Comparison of ENCODE assay signal across 14 cellular contexts in genomic region chr20:63734111-63734945, GRCh38. TPM values are rescaled to one million over a fixed set of nuclear protein-coding genes. Genes with fewer than 3 reads are reported as not detected.
A peak's percentile ranks its signal among the peaks of the same experiment; 100 is the strongest.
DNase-seq lines count a peak whose midpoint lies in the region; ATAC-seq and FAIRE-seq lines count a peak whose summit lies in the region.
"Had no signal": no experiment of that assay in that cellular context is flagged by ENCODE, and none has a peak within 500 bp of the region (broad histone marks: within the 10 kb centered on the region; RNA-seq: fewer than 3 reads in every experiment).

No MANE protein-coding gene starts in this region.

- H3K9me3 ChIP-seq in BLaER1, result no peaks in the 10 kb centered on the region
- H3K9me3 ChIP-seq in small intestine (ENCODE audit: control insufficient read depth, low read depth), result no peaks in the 10 kb centered on the region
- H3K9me3 ChIP-seq: prostate gland had no signal

- no peak overlapping the region for H3K4me3 ChIP-seq in BLaER1
- H3K4me3 ChIP-seq in small intestine (ENCODE audit: low read depth in 1 of 2, low read length in 2 of 2), result no peak overlapping the region
- H3K4me3 ChIP-seq: cardiac muscle cell, prostate gland had no signal

- peak overlapping the region; percentile 99 for H3K4me2 ChIP-seq in BLaER1

- peak overlapping the region; percentile 61 for H3K27ac Mint-ChIP-seq in central memory CD8-positive, alpha-beta T cell (ENCODE audit: low read depth)
- H3K27ac Mint-ChIP-seq: activated B cell treated with CpG ODN at 0.5 μM for 24 hours had no signal

- H3K4me1 Mint-ChIP-seq in central memory CD8-positive, alpha-beta T cell, result peaks cover 24% of the 10 kb centered on the region

- DNase-seq in D341Med (ENCODE audit: low spot score), result peak; percentile 13
- no peak for DNase-seq in central memory CD8-positive, alpha-beta T cell (ENCODE audit: low spot score in 2 of 2)
- DNase-seq in small intestine, result no peak
- no peak for DNase-seq in NCI-H2227 treated with DMSO at 0.1 percent for 48 hours (lab: John Stamatoyannopoulos, UW)
- DNase-seq: activated B cell treated with CpG ODN at 0.5 μM for 24 hours; effector memory CD4-positive, alpha-beta T cell; GOT3; NCI-H2029 treated with DMSO at 0.1 percent for 48 hours; NCI-H69 had no signal

- H3K9me3 Mint-ChIP-seq in central memory CD8-positive, alpha-beta T cell, result no peaks in the 10 kb centered on the region
- H3K9me3 Mint-ChIP-seq: activated B cell treated with CpG ODN at 0.5 μM for 24 hours had no signal

- no peak for ATAC-seq in central memory CD8-positive, alpha-beta T cell (replicated peaks; ENCODE audit: extremely low read depth, poor library complexity, severe bottlenecking)
- no peak for ATAC-seq in HG02610 (IDR thresholded peaks at IDR 0.05; ENCODE audit: unreplicated experiment)
- ATAC-seq: Panc1 had no signal

- H3K4me1 ChIP-seq in BLaER1 (peaks cover 95% of the 10 kb centered on the region), small intestine (ENCODE audit: control insufficient read depth in 2 of 2, insufficient read depth in 1 of 2, low read depth in 1 of 2, low read length in 1 of 2) (peaks cover 1 to 4% of the 10 kb centered on the region in 2 donors)

- H3K36me3 ChIP-seq in BLaER1 (peaks cover 29% of the 10 kb centered on the region), small intestine (ENCODE audit: control insufficient read depth in 2 of 2, insufficient read depth in 2 of 2, low read length in 2 of 2) (peaks cover 5 to 10% of the 10 kb centered on the region in 2 donors)

- H3K27me3 Mint-ChIP-seq in central memory CD8-positive, alpha-beta T cell, result no peaks in the 10 kb centered on the region
- H3K27me3 Mint-ChIP-seq: activated B cell treated with CpG ODN at 0.5 μM for 24 hours had no signal

- H3K4me3 Mint-ChIP-seq in central memory CD8-positive, alpha-beta T cell, result peak overlapping the region; percentile 35
- H3K4me3 Mint-ChIP-seq: activated B cell treated with CpG ODN at 0.5 μM for 24 hours had no signal

- no peak overlapping the region for H3K9ac ChIP-seq in BLaER1

- peaks cover 23% of the 10 kb centered on the region for H4K20me1 ChIP-seq in BLaER1

- H3K27ac ChIP-seq in BLaER1 (peak overlapping the region; percentile 85), small intestine (ENCODE audit: low read depth in 1 of 2, low read length in 1 of 2) (no peak overlapping the region)
- H3K27ac ChIP-seq: cardiac muscle cell, prostate gland had no signal

- 88 to 91% (median 90%) methylated on average over 20 to 25 of the region's 25 CpGs for WGBS in small intestine, 3 donors

- H3K36me3 Mint-ChIP-seq in central memory CD8-positive, alpha-beta T cell (ENCODE audit: insufficient read depth), result peaks cover 39% of the 10 kb centered on the region

- no peaks in the 10 kb centered on the region for H3K27me3 ChIP-seq in BLaER1
- H3K27me3 ChIP-seq in small intestine (ENCODE audit: control insufficient read depth in 2 of 2, insufficient read depth in 2 of 2, low read length in 2 of 2), result no peaks in the 10 kb centered on the region
- H3K27me3 ChIP-seq: cardiac muscle cell had no signal

- no peak for FAIRE-seq in small intestine (lab: Jason Lieb, UNC)

RNA-seq across cellular contexts. Expression of gene LIME1, which starts 2.1 kb away (rescaled TPM):
- 10 to 100 TPM; 10.8 to 48.4 (median 34.4) TPM for polyA plus RNA-seq in small intestine

RNA-seq across cellular contexts. Expression of gene SLC2A4RG, which starts 5.2 kb away (rescaled TPM):
- 10 to 100 TPM; 11.6 to 19.0 (median 16.2) TPM for polyA plus RNA-seq in small intestine

RNA-seq across cellular contexts. Expression of gene ZGPAT, which starts 26.5 kb away (rescaled TPM):
- 10 to 100 TPM; 26.4 to 39.8 (median 34.9) TPM for polyA plus RNA-seq in small intestine

RNA-seq across cellular contexts. Expression of gene ARFRP1, which starts 26.6 kb away (rescaled TPM):
- 10 to 100 TPM; 60.6 to 78.6 (median 61.0) TPM for polyA plus RNA-seq in small intestine

RNA-seq across cellular contexts. Expression of gene TNFRSF6B, which starts 37.9 kb away (rescaled TPM):
- 10 to 100 TPM in 1 of 3 donors, 1 to 10 TPM in 2; 4.2 to 15.9 (median 7.3) TPM for polyA plus RNA-seq in small intestine
